ENCODE assay signal across 22 cellular contexts in genomic region chr3:169334994-169335393, GRCh38.
"Had no signal": no experiment of that assay in that cellular context is flagged by ENCODE, and none has a peak within 500 bp of the region (broad histone marks: within the 10 kb centered on the region; RNA-seq: fewer than 3 reads in every experiment).

No MANE protein-coding gene starts in this region.

- H3K4me3 ChIP-seq: spleen, tibial artery had no signal

- H3K27ac Mint-ChIP-seq: activated CD4-positive, alpha-beta T cell treated with anti-CD3 and anti-CD28 coated beads, Interleukin-2, amount 10 ng/mL, durations not matched to agents 24 days and 14 days; activated CD8-positive, alpha-beta T cell treated with anti-CD3 and anti-CD28 coated beads for 36 hours; activated naive CD4-positive, alpha-beta T cell treated with anti-CD3 and anti-CD28 coated beads, Interleukin-2, amount 10 ng/mL, durations not matched to agents 7 days and 5 days; activated naive CD8-positive, alpha-beta T cell treated with anti-CD3 and anti-CD28 coated beads, Interleukin-2, amount 50 U/mL, for 24 hours; memory B cell; naive thymus-derived CD8-positive, alpha-beta T cell; stimulated activated memory B cell treated with anti-CD40 and anti-IgM and Interleukin-4, amounts not matched to agents 10 μg/mL and 1 μg/mL and 100 μg/mL, for 72 hours; T-helper 2 cell treated with Interferon-gamma antibody and Interleukin-4, amounts not matched to agents 5 μg/mL and 100 μg/mL, for 36 hours had no signal

- H3K4me1 ChIP-seq: foreskin keratinocyte, parathyroid adenoma, spleen, tibial artery had no signal

- H3K36me3 Mint-ChIP-seq: activated naive CD4-positive, alpha-beta T cell treated with anti-CD3 and anti-CD28 coated beads, Interleukin-2, amount 10 ng/mL, durations not matched to agents 7 days and 5 days; memory B cell; naive thymus-derived CD8-positive, alpha-beta T cell; stimulated activated memory B cell treated with anti-CD40 and anti-IgM and Interleukin-4, amounts not matched to agents 10 μg/mL and 1 μg/mL and 100 μg/mL, for 72 hours had no signal

- H3K9me3 Mint-ChIP-seq: activated CD4-positive, alpha-beta T cell treated with anti-CD3 and anti-CD28 coated beads, Interleukin-2, amount 10 ng/mL, durations not matched to agents 24 days and 14 days; activated CD8-positive, alpha-beta T cell treated with anti-CD3 and anti-CD28 coated beads for 36 hours; activated naive CD4-positive, alpha-beta T cell treated with anti-CD3 and anti-CD28 coated beads, Interleukin-2, amount 10 ng/mL, durations not matched to agents 7 days and 5 days; activated naive CD8-positive, alpha-beta T cell treated with anti-CD3 and anti-CD28 coated beads, Interleukin-2, amount 50 U/mL, for 24 hours; activated T-cell treated with anti-CD3 and anti-CD28 coated beads, Interleukin-2, amount 50 U/mL, for 4 hours; stimulated activated memory B cell treated with anti-CD40 and anti-IgM and Interleukin-4, amounts not matched to agents 10 μg/mL and 1 μg/mL and 100 μg/mL, for 72 hours; T-helper 2 cell treated with Interferon-gamma antibody and Interleukin-4, amounts not matched to agents 5 μg/mL and 100 μg/mL, for 36 hours had no signal

- H3K4me1 Mint-ChIP-seq: activated CD4-positive, alpha-beta T cell treated with anti-CD3 and anti-CD28 coated beads, Interleukin-2, amount 10 ng/mL, durations not matched to agents 24 days and 14 days; activated naive CD4-positive, alpha-beta T cell treated with anti-CD3 and anti-CD28 coated beads, Interleukin-2, amount 10 ng/mL, durations not matched to agents 7 days and 5 days; activated naive CD8-positive, alpha-beta T cell treated with anti-CD3 and anti-CD28 coated beads, Interleukin-2, amount 50 U/mL, for 24 hours; memory B cell; naive thymus-derived CD8-positive, alpha-beta T cell; stimulated activated memory B cell treated with anti-CD40 and anti-IgM and Interleukin-4, amounts not matched to agents 10 μg/mL and 1 μg/mL and 100 μg/mL, for 72 hours had no signal

- H3K27me3 ChIP-seq: foreskin keratinocyte, spleen, tibial artery had no signal

- H3K27ac ChIP-seq: foreskin keratinocyte, parathyroid adenoma, spleen, tibial artery had no signal

- ATAC-seq: activated CD8-positive, alpha-beta T cell treated with anti-CD3 and anti-CD28 coated beads for 36 hours; activated naive CD8-positive, alpha-beta T cell treated with anti-CD3 and anti-CD28 coated beads, Interleukin-2, amount 50 U/mL, for 24 hours; activated T-cell treated with anti-CD3 and anti-CD28 coated beads, Interleukin-2, amount 50 U/mL, for 4 hours; foreskin keratinocyte; left ventricle myocardium superior; naive thymus-derived CD8-positive, alpha-beta T cell; stimulated activated memory B cell treated with anti-CD40 and anti-IgM and Interleukin-4, amounts not matched to agents 10 μg/mL and 1 μg/mL and 100 μg/mL, for 72 hours had no signal

- DNase-seq: activated CD4-positive, alpha-beta T cell treated with anti-CD3 and anti-CD28 coated beads, Interleukin-2, amount 10 ng/mL, durations not matched to agents 24 days and 14 days; activated CD4-positive, CD25-positive, alpha-beta regulatory T cell; activated CD8-positive, alpha-beta T cell treated with anti-CD3 and anti-CD28 coated beads for 36 hours; activated effector memory CD4-positive, alpha-beta T cell treated with Interleukin-2 at 50 U/mL for 16 hours; activated naive CD4-positive, alpha-beta T cell treated with anti-CD3 and anti-CD28 coated beads, Interleukin-2, amount 10 ng/mL, durations not matched to agents 7 days and 5 days; activated naive CD8-positive, alpha-beta T cell treated with anti-CD3 and anti-CD28 coated beads, Interleukin-2, amount 50 U/mL, for 24 hours; activated T-cell treated with anti-CD3 and anti-CD28 coated beads, Interleukin-2, amount 50 U/mL, for 4 hours; aorta; effector CD8-positive, alpha-beta T cell; foreskin keratinocyte; hypothalamus; kidney; left ventricle myocardium superior; naive thymus-derived CD8-positive, alpha-beta T cell; SK-N-SH; spleen; stimulated activated CD4-positive, alpha-beta T cell treated with anti-CD3 and anti-CD28 coated beads, Interleukin-4, amount 100 ng/mL, for 4 hours; tibial artery had no signal

- H3K36me3 ChIP-seq: spleen, tibial artery had no signal

- H3K4me3 Mint-ChIP-seq: activated CD4-positive, alpha-beta T cell treated with anti-CD3 and anti-CD28 coated beads, Interleukin-2, amount 10 ng/mL, durations not matched to agents 24 days and 14 days; activated CD8-positive, alpha-beta T cell treated with anti-CD3 and anti-CD28 coated beads for 36 hours; activated naive CD4-positive, alpha-beta T cell treated with anti-CD3 and anti-CD28 coated beads, Interleukin-2, amount 10 ng/mL, durations not matched to agents 7 days and 5 days; activated naive CD8-positive, alpha-beta T cell treated with anti-CD3 and anti-CD28 coated beads, Interleukin-2, amount 50 U/mL, for 24 hours; activated T-cell treated with anti-CD3 and anti-CD28 coated beads, Interleukin-2, amount 50 U/mL, for 4 hours; memory B cell; naive thymus-derived CD8-positive, alpha-beta T cell; stimulated activated memory B cell treated with anti-CD40 and anti-IgM and Interleukin-4, amounts not matched to agents 10 μg/mL and 1 μg/mL and 100 μg/mL, for 72 hours; T-helper 2 cell treated with Interferon-gamma antibody and Interleukin-4, amounts not matched to agents 5 μg/mL and 100 μg/mL, for 36 hours had no signal

- H3K9me3 ChIP-seq: SK-N-SH, spleen, tibial artery had no signal

- H3K27me3 Mint-ChIP-seq: activated CD4-positive, alpha-beta T cell treated with anti-CD3 and anti-CD28 coated beads, Interleukin-2, amount 10 ng/mL, durations not matched to agents 24 days and 14 days; activated naive CD4-positive, alpha-beta T cell treated with anti-CD3 and anti-CD28 coated beads, Interleukin-2, amount 10 ng/mL, durations not matched to agents 7 days and 5 days; activated naive CD8-positive, alpha-beta T cell treated with anti-CD3 and anti-CD28 coated beads, Interleukin-2, amount 50 U/mL, for 24 hours; memory B cell; stimulated activated memory B cell treated with anti-CD40 and anti-IgM and Interleukin-4, amounts not matched to agents 10 μg/mL and 1 μg/mL and 100 μg/mL, for 72 hours had no signal
